Comparison of ENCODE assay signal across 13 cellular contexts in genomic region chr11:118896472-118896913, GRCh38. TPM values are rescaled to one million over a fixed set of nuclear protein-coding genes. Genes with fewer than 3 reads are reported as not detected.
A peak's percentile ranks its signal among the peaks of the same experiment; 100 is the strongest.
DNase-seq lines count a peak whose midpoint lies in the region; ATAC-seq and TF ChIP-seq lines count a peak whose summit lies in the region.
"Had no signal": no experiment of that assay in that cellular context is flagged by ENCODE, and none has a peak within 500 bp of the region (broad histone marks: within the 10 kb centered on the region; RNA-seq: fewer than 3 reads in every experiment).

No MANE protein-coding gene starts in this region.

- H3K23ac ChIP-seq in neuronal stem cell (ENCODE audit: low read depth, low read length, poor library complexity), result peak overlapping the region; percentile 65

- H3K27ac Mint-ChIP-seq in CD4-positive, alpha-beta memory T cell, result peak overlapping the region; percentile 93 to 98 (median 95)
- peak overlapping the region; percentile 85 for H3K27ac Mint-ChIP-seq in activated naive CD8-positive, alpha-beta T cell

- H3K79me1 ChIP-seq in neuronal stem cell (ENCODE audit: low read depth, low read length), result peaks cover 2% of the 10 kb centered on the region

- no peak for ATAC-seq in HG03095 (IDR thresholded peaks at IDR 0.05; ENCODE audit: unreplicated experiment)

- POLR2A ChIA-PET in CD4-positive, alpha-beta memory T cell (lab: Charles Lee; ENCODE audit: partially characterized antibody), result interaction anchor here (1.1 to 7.3 kb wide), 7 partner anchors 23 to 204 kb away, joined by 3 to 398 read pairs (median 3); partner anchors contain the start of gene TRAPPC4

- intact Hi-C loops in CD4-positive, alpha-beta memory T cell (cut with micrococcal nuclease), result no loop called here
- intact Hi-C loops in uterus (cut with DNase I; ENCODE audit: low total_unique reads), result no loop called here

- H3K14ac ChIP-seq in neuronal stem cell (ENCODE audit: low read length), result no peak overlapping the region

- CTCF ChIA-PET in CD4-positive, alpha-beta memory T cell (lab: Charles Lee; ENCODE audit: partially characterized antibody), result interaction anchor here (0.6 to 6.4 kb wide), 11 partner anchors 10 to 207 kb away, joined by 3 to 118 read pairs (median 15); partner anchors contain the start of genes CXCR5 and DDX6

- H3K4me3 ChIP-seq in CD4-positive, alpha-beta memory T cell (ENCODE audit: low read length in 2 of 2), result no peak overlapping the region
- no peak overlapping the region for H3K4me3 ChIP-seq in HL-60 (replicated peaks; ENCODE audit: insufficient read depth, low read length)
- no peak overlapping the region for H3K4me3 ChIP-seq in neuronal stem cell (ENCODE audit: low read length in 2 of 2)
- H3K4me3 ChIP-seq in uterus, result no peak overlapping the region

- no peak overlapping the region for H4K8ac ChIP-seq in neuronal stem cell (ENCODE audit: low read depth, low read length)

- H3K4me2 ChIP-seq in neuronal stem cell (ENCODE audit: insufficient read depth, low read length, poor library complexity, severe bottlenecking), result no peak overlapping the region

- H2BK5ac ChIP-seq in neuronal stem cell (ENCODE audit: low read length), result no peak overlapping the region

- no peak overlapping the region for H3K18ac ChIP-seq in neuronal stem cell (ENCODE audit: low read length)

- no peak overlapping the region for H4K91ac ChIP-seq in neuronal stem cell (ENCODE audit: low read depth, low read length, poor library complexity)

- peak overlapping the region in 2 of 8 donors; percentile 35 to 82 for H3K4me3 Mint-ChIP-seq in CD4-positive, alpha-beta memory T cell
- no peak overlapping the region for H3K4me3 Mint-ChIP-seq in activated naive CD8-positive, alpha-beta T cell

- H3K4me1 Mint-ChIP-seq in CD4-positive, alpha-beta memory T cell, result peaks cover 53 to 74% (median 64%) of the 10 kb centered on the region in 4 donors
- peaks cover 70% of the 10 kb centered on the region for H3K4me1 Mint-ChIP-seq in activated naive CD8-positive, alpha-beta T cell (ENCODE audit: low read depth)

- peak overlapping the region; percentile 17 for H3K9ac ChIP-seq in neuronal stem cell (ENCODE audit: low read depth, low read length, poor library complexity)

- peak overlapping the region; percentile 60 for H3K27ac ChIP-seq in CD4-positive, alpha-beta memory T cell (ENCODE audit: low read depth, low read length)
- H3K27ac ChIP-seq in HL-60 (replicated peaks), result peak overlapping the region; percentile 59
- H3K27ac ChIP-seq in neuronal stem cell (replicated peaks; ENCODE audit: low read length), result no peak overlapping the region
- no peak overlapping the region for H3K27ac ChIP-seq in uterus

- TF ChIP-seq CTCF in HL-60 (IDR thresholded peaks at IDR 0.05; ENCODE audit: insufficient read depth, low read length), result no peak
- no peak for TF ChIP-seq CTCF in GM10266 (IDR thresholded peaks at IDR 0.05; ENCODE audit: control insufficient read depth, insufficient read depth, low read depth, missing control alignments)
- TF ChIP-seq CTCF in uterus (IDR thresholded peaks at IDR 0.05), result no peak

- peaks cover 72% of the 10 kb centered on the region for H3K4me1 ChIP-seq in CD4-positive, alpha-beta memory T cell (ENCODE audit: insufficient read depth, low read length)
- H3K4me1 ChIP-seq in neuronal stem cell (ENCODE audit: control insufficient read depth in 2 of 2, insufficient read depth in 1 of 2, low read depth in 1 of 2, low read length in 2 of 2), result peaks cover 0 to 4% of the 10 kb centered on the region in 2 donors
- H3K4me1 ChIP-seq in uterus, result no peaks in the 10 kb centered on the region

- H2AFZ ChIP-seq in neuronal stem cell (ENCODE audit: low read length), result no peak overlapping the region

- H2BK120ac ChIP-seq in neuronal stem cell (ENCODE audit: low read depth, low read length), result no peak overlapping the region

- no peak overlapping the region for H2BK12ac ChIP-seq in neuronal stem cell (ENCODE audit: low read length)

- no CpG with 5 or more reads among the region's 10 CpGs for WGBS in neuronal stem cell (ENCODE audit: extremely low coverage in 2 of 2, insufficient read length in 2 of 2, insufficient replicate concordance in 1 of 2), 2 donors

- peaks cover 0 to 2% (median 0%) of the 10 kb centered on the region in 8 donors for H3K9me3 Mint-ChIP-seq in CD4-positive, alpha-beta memory T cell
- no peaks in the 10 kb centered on the region for H3K9me3 Mint-ChIP-seq in activated naive CD8-positive, alpha-beta T cell (ENCODE audit: low read depth)

- peaks cover 44% of the 10 kb centered on the region for H3K36me3 ChIP-seq in CD4-positive, alpha-beta memory T cell (ENCODE audit: insufficient read depth, low read length)
- H3K36me3 ChIP-seq in neuronal stem cell (replicated peaks in 1 of 2; ENCODE audit: control insufficient read depth in 2 of 2, insufficient read depth in 2 of 2, low read length in 2 of 2), result peaks cover 24 to 26% of the 10 kb centered on the region in 2 donors
- no peaks in the 10 kb centered on the region for H3K36me3 ChIP-seq in uterus

- H2AK5ac ChIP-seq in neuronal stem cell (ENCODE audit: low read depth, low read length), result peak overlapping the region; percentile 13

- H2BK15ac ChIP-seq in neuronal stem cell (ENCODE audit: low read length), result no peak overlapping the region

- H3K36me3 Mint-ChIP-seq in CD4-positive, alpha-beta memory T cell, result peaks cover 13 to 64% of the 10 kb centered on the region in 2 donors
- H3K36me3 Mint-ChIP-seq in activated naive CD8-positive, alpha-beta T cell, result no peaks in the 10 kb centered on the region

- TF ChIP-seq POLR2A in uterus (IDR thresholded peaks at IDR 0.05), result no peak

- no peak overlapping the region for H3K4ac ChIP-seq in neuronal stem cell (ENCODE audit: low read length)

- no peaks in the 10 kb centered on the region for H3K27me3 Mint-ChIP-seq in CD4-positive, alpha-beta memory T cell
- H3K27me3 Mint-ChIP-seq in activated naive CD8-positive, alpha-beta T cell, result no peaks in the 10 kb centered on the region

- peak in 1 of 5 donors; percentile 29 for DNase-seq in CD4-positive, alpha-beta memory T cell
- DNase-seq in HL-60 (ENCODE audit: low read depth in 1 of 2, low spot score in 1 of 2) (peak in 1 of 2 experiments; percentile 74), neuronal stem cell (ENCODE audit: low spot score) (no peak), GM10266 (ENCODE audit: extremely low spot score) (no peak), uterus (no peak)
- DNase-seq: head of caudate nucleus, KG1, SHP77 had no signal

- H3K27me3 ChIP-seq in CD4-positive, alpha-beta memory T cell (ENCODE audit: insufficient read depth, low read length), result no peaks in the 10 kb centered on the region
- H3K27me3 ChIP-seq in HL-60 (ENCODE audit: insufficient read depth, poor library complexity, severe bottlenecking) (no peaks in the 10 kb centered on the region), neuronal stem cell (ENCODE audit: control insufficient read depth in 3 of 3, insufficient read depth in 3 of 3, low read depth in 1 of 3, low read length in 3 of 3) (peaks cover 0 to 1% (median 0%) of the 10 kb centered on the region in 3 experiments), uterus (no peaks in the 10 kb centered on the region)

- H3K9me3 ChIP-seq in CD4-positive, alpha-beta memory T cell (ENCODE audit: control insufficient read depth in 1 of 2, low read length in 2 of 2), result no peaks in the 10 kb centered on the region
- H3K9me3 ChIP-seq in neuronal stem cell (replicated peaks in 1 of 2; ENCODE audit: control insufficient read depth in 2 of 2, insufficient read depth in 1 of 2, low read depth in 1 of 2, low read length in 2 of 2), result no peaks in the 10 kb centered on the region
- no peaks in the 10 kb centered on the region for H3K9me3 ChIP-seq in uterus

RNA-seq across cellular contexts. Expression of gene CXCR5, which starts 12.8 kb away (rescaled TPM):
- total RNA-seq in CD4-positive, alpha-beta memory T cell, result 10 to 100 TPM; 21.1 to 21.5 TPM
- 10 to 100 TPM in 1 of 2 donors, 1 to 10 TPM in 1; 7.9 to 18.2 TPM for polyA plus RNA-seq in CD4-positive, alpha-beta memory T cell
- not detected for polyA plus RNA-seq in neuronal stem cell (2013, experiment 1 of 2)
- not detected for polyA plus RNA-seq in neuronal stem cell (2013, experiment 2 of 2)
- total RNA-seq in uterus, result under 1 TPM in 1 of 4 donors, not detected in 3; 0.14 TPM
- total RNA-seq: liver had no signal

RNA-seq across cellular contexts. Expression of gene BCL9L, which starts 29.2 kb away (rescaled TPM):
- 100 to 1,000 TPM; 216 to 232 TPM for total RNA-seq in CD4-positive, alpha-beta memory T cell
- 10 to 100 TPM in 1 of 2 donors, under 1 TPM in 1; 0.45 to 10.9 TPM for polyA plus RNA-seq in CD4-positive, alpha-beta memory T cell
- 32.8 TPM for polyA plus RNA-seq in neuronal stem cell (2013, experiment 1 of 2)
- polyA plus RNA-seq in neuronal stem cell (2013, experiment 2 of 2), result 34.6 TPM
- 100 to 1,000 TPM in 1 of 4 donors, 10 to 100 TPM in 1, 1 to 10 TPM in 2; 2.9 to 157 (median 13.7) TPM for total RNA-seq in uterus

RNA-seq across cellular contexts. Expression of gene UPK2, which starts 59.6 kb away (rescaled TPM):
- not detected for total RNA-seq in CD4-positive, alpha-beta memory T cell
- polyA plus RNA-seq in CD4-positive, alpha-beta memory T cell, result not detected
- 0.50 TPM for polyA plus RNA-seq in neuronal stem cell (2013, experiment 1 of 2)
- polyA plus RNA-seq in neuronal stem cell (2013, experiment 2 of 2), result 0.47 TPM
- not detected for total RNA-seq in uterus
- total RNA-seq: aorta, liver, sciatic nerve had no signal
- polyA plus RNA-seq: aorta, liver had no signal

Comparison
In these comparisons a context has a peak if more than half of its experiments do, and no peak if none do; other contexts are left out.
1. H3K27ac ChIP-seq: peak in CD4-positive, alpha-beta memory T cell (single experiment) and HL-60 (single experiment); none in neuronal stem cell (single experiment) and uterus (0 of 2).
2. RNA of gene CXCR5, which starts 12.8 kb away (total RNA-seq): 21.1 to 21.5 TPM in CD4-positive, alpha-beta memory T cell; 0.14 TPM in uterus; every median in the first group is over 10 times any median in the second.